1 cellular context compared by ENCODE assay signal in the genomic region with DNA sequence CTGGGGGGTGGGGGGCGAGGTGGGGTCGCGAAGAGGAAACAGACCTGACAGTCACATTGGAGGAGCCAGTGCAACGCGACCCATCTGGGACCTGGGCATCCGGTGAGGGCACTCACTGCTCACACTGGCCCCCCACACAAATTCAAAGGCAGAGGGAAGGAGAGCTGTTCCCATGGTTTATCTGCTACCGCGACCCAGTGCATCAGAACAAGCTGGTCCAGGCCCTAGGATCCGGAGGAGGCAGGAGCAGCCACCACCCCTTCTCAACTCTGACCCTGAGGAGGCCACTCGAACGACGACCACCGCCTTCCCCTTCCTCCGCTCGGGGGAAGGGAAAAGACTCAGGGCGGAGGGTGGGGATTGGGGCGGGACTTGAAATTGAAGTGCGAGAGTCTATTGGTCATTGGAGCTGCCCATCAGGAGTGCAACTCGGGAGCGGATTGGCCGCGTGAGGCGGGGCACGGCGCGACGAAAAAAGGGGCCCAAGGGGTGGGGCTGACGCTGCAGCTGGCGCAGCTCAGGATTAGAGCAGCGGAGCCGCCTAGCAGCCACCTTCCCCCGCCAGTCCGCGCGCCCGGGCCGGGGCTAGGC.
TF ChIP-seq lines count a peak whose summit lies in the region.

A gene (plus strand): TSS at position 526 of the 591 bp plus-strand sequence. CDS start 155 bp downstream, outside the sequence.

TF ChIP-seq in HepG2, 621 proteins besides CTCF, POLR2A, EP300 and RAD21 (continued from another document):
- no peak for TF ChIP-seq SRSF1 (optimal IDR thresholded peaks at IDR 0.05; ENCODE audit: low read depth, low read length)
- TF ChIP-seq, protein P1, sequence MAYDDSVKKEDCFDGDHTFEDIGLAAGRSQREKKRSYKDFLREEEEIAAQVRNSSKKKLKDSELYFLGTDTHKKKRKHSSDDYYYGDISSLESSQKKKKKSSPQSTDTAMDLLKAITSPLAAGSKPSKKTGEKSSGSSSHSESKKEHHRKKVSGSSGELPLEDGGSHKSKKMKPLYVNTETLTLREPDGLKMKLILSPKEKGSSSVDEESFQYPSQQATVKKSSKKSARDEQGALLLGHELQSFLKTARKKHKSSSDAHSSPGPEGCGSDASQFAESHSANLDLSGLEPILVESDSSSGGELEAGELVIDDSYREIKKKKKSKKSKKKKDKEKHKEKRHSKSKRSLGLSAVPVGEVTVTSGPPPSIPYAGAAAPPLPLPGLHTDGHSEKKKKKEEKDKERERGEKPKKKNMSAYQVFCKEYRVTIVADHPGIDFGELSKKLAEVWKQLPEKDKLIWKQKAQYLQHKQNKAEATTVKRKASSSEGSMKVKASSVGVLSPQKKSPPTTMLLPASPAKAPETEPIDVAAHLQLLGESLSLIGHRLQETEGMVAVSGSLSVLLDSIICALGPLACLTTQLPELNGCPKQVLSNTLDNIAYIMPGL (CRISPR knock-in tag; IDR thresholded peaks at IDR 0.05; ENCODE audit: borderline replicate concordance in 1 of 2, low read depth in 1 of 2), result 0 out of 4 replicates have a peak, but pooled peaks of 1 of the 2 experiments have one; percentile 17
